ENCODE assay signal across 1 cellular context in genomic region chr2:42558827-42559226, GRCh38.
TF ChIP-seq lines count a peak whose summit lies in the region.

No MANE protein-coding gene starts in this region.

TF ChIP-seq in HepG2, 621 proteins besides CTCF, POLR2A, EP300 and RAD21 (continued from another document and continues in another):
- TF ChIP-seq MNT (IDR thresholded peaks at IDR 0.05), result no peak
- no peak for TF ChIP-seq MAX (IDR thresholded peaks at IDR 0.05)
- TF ChIP-seq DDIT3 (CRISPR knock-in tag; IDR thresholded peaks at IDR 0.05), result no peak
- no peak for TF ChIP-seq GABPA (IDR thresholded peaks at IDR 0.05; ENCODE audit: low read depth, low read length)
- no peak for TF ChIP-seq GABPA (CRISPR knock-in tag; IDR thresholded peaks at IDR 0.05; ENCODE audit: low read depth)
- no peak for TF ChIP-seq MAZ (IDR thresholded peaks at IDR 0.05; ENCODE audit: borderline replicate concordance, low read depth, low read length)
- no peak for TF ChIP-seq MAZ (CRISPR knock-in tag; IDR thresholded peaks at IDR 0.05; ENCODE audit: low read depth)
- no peak for TF ChIP-seq HMG20A (CRISPR knock-in tag; IDR thresholded peaks at IDR 0.05; ENCODE audit: borderline replicate concordance)
- no peak for TF ChIP-seq THAP9 (CRISPR knock-in tag; IDR thresholded peaks at IDR 0.05; ENCODE audit: borderline replicate concordance)
- TF ChIP-seq GTF2F1 (IDR thresholded peaks at IDR 0.05; ENCODE audit: low read length), result no peak
- TF ChIP-seq RFX5 (IDR thresholded peaks at IDR 0.05; ENCODE audit: low read depth, low read length), result no peak
- no peak for TF ChIP-seq TGIF2 (CRISPR knock-in tag; IDR thresholded peaks at IDR 0.05)
- no peak for TF ChIP-seq ZBTB49 (CRISPR knock-in tag; IDR thresholded peaks at IDR 0.05; ENCODE audit: borderline replicate concordance)
- TF ChIP-seq PHF21A (CRISPR knock-in tag; IDR thresholded peaks at IDR 0.05), result no peak
- no peak for TF ChIP-seq TCF12 (IDR thresholded peaks at IDR 0.05)
- TF ChIP-seq TCF12 (CRISPR knock-in tag; IDR thresholded peaks at IDR 0.05), result no peak
- TF ChIP-seq KLF12 (CRISPR knock-in tag; IDR thresholded peaks at IDR 0.05; ENCODE audit: borderline replicate concordance), result peak; percentile 100
- TF ChIP-seq NR2F1 (CRISPR knock-in tag; IDR thresholded peaks at IDR 0.05), result no peak
- TF ChIP-seq HNRNPK (IDR thresholded peaks at IDR 0.05; ENCODE audit: low read depth, low read length, poor library complexity, severe bottlenecking), result no peak
- no peak for TF ChIP-seq ZNF597 (CRISPR knock-in tag; IDR thresholded peaks at IDR 0.05)
- TF ChIP-seq WIZ (CRISPR knock-in tag; IDR thresholded peaks at IDR 0.05), result no peak
- no peak for TF ChIP-seq PAF1 (CRISPR knock-in tag; IDR thresholded peaks at IDR 0.05)
- TF ChIP-seq NBN (conservative IDR thresholded peaks at IDR 0.05), result no peak
- TF ChIP-seq HIC2 (CRISPR knock-in tag; IDR thresholded peaks at IDR 0.05; ENCODE audit: low read depth), result no peak
- no peak for TF ChIP-seq FOXC1 (CRISPR knock-in tag; IDR thresholded peaks at IDR 0.05; ENCODE audit: borderline replicate concordance)
- TF ChIP-seq MZF1 (CRISPR knock-in tag; IDR thresholded peaks at IDR 0.05; ENCODE audit: borderline replicate concordance), result no peak
- TF ChIP-seq AFF4 (CRISPR knock-in tag; IDR thresholded peaks at IDR 0.05), result no peak
- TF ChIP-seq HOXD1 (CRISPR knock-in tag; IDR thresholded peaks at IDR 0.05), result no peak
- no peak for TF ChIP-seq NR2F6 (IDR thresholded peaks at IDR 0.05)
- peak; percentile 35; the same call in 1 of the 2 replicates for TF ChIP-seq NR2F6 (CRISPR knock-in tag; IDR thresholded peaks at IDR 0.05)
- no peak for TF ChIP-seq ARID4A (CRISPR knock-in tag; IDR thresholded peaks at IDR 0.05; ENCODE audit: borderline replicate concordance)
- peak; percentile 45; the same call in 1 of the 2 replicates for TF ChIP-seq ELF3 (CRISPR knock-in tag; IDR thresholded peaks at IDR 0.05)
- no peak for TF ChIP-seq ZNF383 (CRISPR knock-in tag; IDR thresholded peaks at IDR 0.05; ENCODE audit: borderline replicate concordance)
- no peak for TF ChIP-seq FOXP4 (CRISPR knock-in tag; IDR thresholded peaks at IDR 0.05)
- no peak for TF ChIP-seq FOXJ3 (CRISPR knock-in tag; IDR thresholded peaks at IDR 0.05; ENCODE audit: borderline replicate concordance)
- TF ChIP-seq SMAD9 (CRISPR knock-in tag; IDR thresholded peaks at IDR 0.05), result no peak
- no peak for TF ChIP-seq TEAD2 (CRISPR knock-in tag; IDR thresholded peaks at IDR 0.05)
- TF ChIP-seq THAP7 (CRISPR knock-in tag; IDR thresholded peaks at IDR 0.05), result no peak
